Comparison of ENCODE assay signal across 1 cellular context in genomic region chr17:30378191-30378796, GRCh38.
TF ChIP-seq lines count a peak whose summit lies in the region.

No MANE protein-coding gene starts in this region.

TF ChIP-seq in HepG2, 621 proteins besides CTCF, POLR2A, EP300 and RAD21 (continued from another document and continues in another):
- TF ChIP-seq TFDP2 (CRISPR knock-in tag; IDR thresholded peaks at IDR 0.05) = peak; percentile 38; the same call in 1 of the 2 replicates
- peak; percentile 45 for TF ChIP-seq TFE3 (CRISPR knock-in tag; IDR thresholded peaks at IDR 0.05)
- no peak for TF ChIP-seq MIER2 (CRISPR knock-in tag; IDR thresholded peaks at IDR 0.05)
- TF ChIP-seq ZUFSP (CRISPR knock-in tag; IDR thresholded peaks at IDR 0.05; ENCODE audit: borderline replicate concordance) = no peak
- TF ChIP-seq NFKB2 (CRISPR knock-in tag; IDR thresholded peaks at IDR 0.05; ENCODE audit: borderline replicate concordance) = peak; percentile 97; the same call in 1 of the 2 replicates
- TF ChIP-seq ZNF256 (CRISPR knock-in tag; conservative IDR thresholded peaks at IDR 0.05) = 0 out of 2 replicates have a peak, but pooled peaks have one; percentile 61
- peak; percentile 51 for TF ChIP-seq ZNF142 (CRISPR knock-in tag; IDR thresholded peaks at IDR 0.05)
- TF ChIP-seq ZNF879 (CRISPR knock-in tag; IDR thresholded peaks at IDR 0.05) = peak; percentile 80; the same call in 1 of the 2 replicates
- no peak for TF ChIP-seq ZNF530 (CRISPR knock-in tag; IDR thresholded peaks at IDR 0.05; ENCODE audit: low read depth)
- 0 out of 2 replicates have a peak, but pooled peaks have one; percentile 43 for TF ChIP-seq KLF9 (CRISPR knock-in tag; IDR thresholded peaks at IDR 0.05; ENCODE audit: low read depth)
- 0 out of 2 replicates have a peak, but pooled peaks have one; percentile 23 for TF ChIP-seq GMEB1 (CRISPR knock-in tag; IDR thresholded peaks at IDR 0.05; ENCODE audit: borderline replicate concordance)
- no peak for TF ChIP-seq THAP8 (CRISPR knock-in tag; IDR thresholded peaks at IDR 0.05; ENCODE audit: borderline replicate concordance)
- TF ChIP-seq ZNF513 (CRISPR knock-in tag; conservative IDR thresholded peaks at IDR 0.05) = no peak
- TF ChIP-seq ONECUT2 (CRISPR knock-in tag; IDR thresholded peaks at IDR 0.05) = peak; percentile 25; the same call in 1 of the 2 replicates
- no peak for TF ChIP-seq XRCC5 (optimal IDR thresholded peaks at IDR 0.05; ENCODE audit: low read length)
- peak; percentile 95 for TF ChIP-seq NFAT5 (CRISPR knock-in tag; IDR thresholded peaks at IDR 0.05)
- TF ChIP-seq ZBED4 (CRISPR knock-in tag; IDR thresholded peaks at IDR 0.05; ENCODE audit: borderline replicate concordance) = 0 out of 2 replicates have a peak, but pooled peaks have one; percentile 21
- TF ChIP-seq NR0B2 (CRISPR knock-in tag; IDR thresholded peaks at IDR 0.05) = no peak
- peak; percentile 27 for TF ChIP-seq ZNF781 (CRISPR knock-in tag; IDR thresholded peaks at IDR 0.05; ENCODE audit: borderline replicate concordance, not compliant biosample characterization)
- TF ChIP-seq ZNF761 (CRISPR knock-in tag; conservative IDR thresholded peaks at IDR 0.05) = peak; percentile 63; the same call in 1 of the 2 replicates
